8 cellular contexts compared by ENCODE assay signal in genomic region chr1:23485002-23485332, GRCh38. TPM values are rescaled to one million over a fixed set of nuclear protein-coding genes. Genes with fewer than 3 reads are reported as not detected.
DNase-seq lines count a peak whose midpoint lies in the region; ATAC-seq and TF ChIP-seq lines count a peak whose summit lies in the region.

No MANE protein-coding gene starts in this region.

- peak overlapping the region; percentile 81 for H3K27ac Mint-ChIP-seq in activated naive CD4-positive, alpha-beta T cell treated with anti-CD3 and anti-CD28 coated beads, Interleukin-2, amount 10 ng/mL, durations not matched to agents 7 days and 5 days
- no peak overlapping the region for H3K27ac Mint-ChIP-seq in activated naive CD4-positive, alpha-beta T cell treated with anti-CD3 and anti-CD28 coated beads, Interleukin-2, amount 50 U/mL, for 72 hours

- peak overlapping the region; percentile 60 for H3K4me2 ChIP-seq in mesenchymal stem cell (ENCODE audit: low read length, poor library complexity, severe bottlenecking)

- peak overlapping the region; percentile 5 for H4K91ac ChIP-seq in mesenchymal stem cell (ENCODE audit: low read length)

- no peak overlapping the region for H2BK15ac ChIP-seq in mesenchymal stem cell (ENCODE audit: low read depth, poor library complexity, severe bottlenecking)

- no peaks in the 10 kb centered on the region for H3K9me3 ChIP-seq in adipocyte (ENCODE audit: control insufficient read depth, low read length)
- no peaks in the 10 kb centered on the region for H3K9me3 ChIP-seq in mesenchymal stem cell (ENCODE audit: control insufficient read depth, low read length)
- no peaks in the 10 kb centered on the region for H3K9me3 ChIP-seq in tibial nerve

- no peak for TF ChIP-seq POLR2A in tibial nerve (IDR thresholded peaks at IDR 0.05)

- no peak for TF ChIP-seq CTCF in tibial nerve (IDR thresholded peaks at IDR 0.05)

- CTCF ChIA-PET in activated naive CD4-positive, alpha-beta T cell treated with anti-CD3 and anti-CD28 coated beads, Interleukin-2, amount 10 ng/mL, durations not matched to agents 7 days and 5 days (lab: Charles Lee): interaction anchor here (0.9 to 4.9 kb wide), 5 partner anchors 13 to 153 kb away, joined by 3 to 34 read pairs (median 3); no protein-coding TSS in a partner anchor

- peaks cover 18% of the 10 kb centered on the region for H3K4me1 Mint-ChIP-seq in activated naive CD4-positive, alpha-beta T cell treated with anti-CD3 and anti-CD28 coated beads, Interleukin-2, amount 10 ng/mL, durations not matched to agents 7 days and 5 days

- H3K18ac ChIP-seq in mesenchymal stem cell (ENCODE audit: low read depth in 1 of 2, low read length in 2 of 2): peak overlapping the region; percentile 4 to 62

- TF ChIP-seq EP300 in tibial nerve (IDR thresholded peaks at IDR 0.05): no peak

- no peak overlapping the region for H2AFZ ChIP-seq in mesenchymal stem cell (ENCODE audit: low read depth, low read length)

- H3K23ac ChIP-seq in mesenchymal stem cell (ENCODE audit: low read length in 2 of 2): no peak overlapping the region

- H3K79me1 ChIP-seq in mesenchymal stem cell (replicated peaks; ENCODE audit: low read length, poor library complexity, severe bottlenecking): peaks cover 22% of the 10 kb centered on the region

- no peak overlapping the region for H3K14ac ChIP-seq in mesenchymal stem cell (ENCODE audit: low read length in 2 of 2)

- H2BK5ac ChIP-seq in mesenchymal stem cell (ENCODE audit: low read depth, low read length, poor library complexity, severe bottlenecking): no peak overlapping the region

- no peak for ATAC-seq in activated naive CD4-positive, alpha-beta T cell treated with anti-CD3 and anti-CD28 coated beads, Interleukin-2, amount 50 U/mL, for 72 hours

- H3K36me3 ChIP-seq in adipocyte (ENCODE audit: control insufficient read depth, insufficient read depth, low read length, severe bottlenecking): no peaks in the 10 kb centered on the region
- H3K36me3 ChIP-seq in mesenchymal stem cell (ENCODE audit: control insufficient read depth in 1 of 2, insufficient read depth in 2 of 2, low read depth in 1 of 2, low read length in 2 of 2): peaks cover 0 to 17% of the 10 kb centered on the region in 2 experiments
- no peaks in the 10 kb centered on the region for H3K36me3 ChIP-seq in tibial nerve

- H2BK120ac ChIP-seq in mesenchymal stem cell (ENCODE audit: low read depth, low read length): no peak overlapping the region

- peaks cover 87% of the 10 kb centered on the region for H3K27me3 Mint-ChIP-seq in activated naive CD4-positive, alpha-beta T cell treated with anti-CD3 and anti-CD28 coated beads, Interleukin-2, amount 10 ng/mL, durations not matched to agents 7 days and 5 days

- H3K4me3 ChIP-seq in adipocyte (ENCODE audit: low read length) (peak overlapping the region; percentile 77), mesenchymal stem cell (ENCODE audit: insufficient read depth in 1 of 2, low read depth in 1 of 2, low read length in 2 of 2) (peak overlapping the region in 1 of 2 experiments; percentile 75), tibial nerve (peak overlapping the region; percentile 40 to 95 (median 84))

- H4K8ac ChIP-seq in mesenchymal stem cell (ENCODE audit: low read length): peak overlapping the region; percentile 52

- no peak overlapping the region for H2AK5ac ChIP-seq in mesenchymal stem cell (ENCODE audit: low read length, severe bottlenecking)

- H3K9ac ChIP-seq in adipocyte (ENCODE audit: low read length): peak overlapping the region; percentile 75
- peak overlapping the region; percentile 80 for H3K9ac ChIP-seq in mesenchymal stem cell (ENCODE audit: low read length)

- peak overlapping the region; percentile 87 for H3K4me3 Mint-ChIP-seq in activated naive CD4-positive, alpha-beta T cell treated with anti-CD3 and anti-CD28 coated beads, Interleukin-2, amount 10 ng/mL, durations not matched to agents 7 days and 5 days

- DNase-seq in activated naive CD4-positive, alpha-beta T cell treated with anti-CD3 and anti-CD28 coated beads, Interleukin-2, amount 10 ng/mL, durations not matched to agents 7 days and 5 days: no peak
- no peak for DNase-seq in activated naive CD4-positive, alpha-beta T cell treated with anti-CD3 and anti-CD28 coated beads, Interleukin-2, amount 50 U/mL, for 72 hours (ENCODE audit: low spot score in 2 of 2)
- no peak for DNase-seq in adipocyte (ENCODE audit: low read depth)
- no peak for DNase-seq in mesenchymal stem cell
- DNase-seq in tibial nerve (ENCODE audit: low spot score in 2 of 2): no peak
- DNase-seq in NCI-H510A (lab: John Stamatoyannopoulos, UW): no peak
- no peak for DNase-seq in SHP77 treated with DMSO at 0.1 percent for 48 hours (lab: John Stamatoyannopoulos, UW)
- no peak for DNase-seq in NCI-H748 (lab: John Stamatoyannopoulos, UW; ENCODE audit: unreplicated experiment)

- H3K27me3 ChIP-seq in adipocyte (replicated peaks; ENCODE audit: control insufficient read depth, insufficient read depth, low read length): no peaks in the 10 kb centered on the region
- peaks cover 0 to 7% of the 10 kb centered on the region in 2 experiments for H3K27me3 ChIP-seq in mesenchymal stem cell (ENCODE audit: control insufficient read depth in 1 of 2, insufficient read depth in 1 of 2, low read length in 2 of 2)
- no peaks in the 10 kb centered on the region for H3K27me3 ChIP-seq in tibial nerve

- no peaks in the 10 kb centered on the region for H3K36me3 Mint-ChIP-seq in activated naive CD4-positive, alpha-beta T cell treated with anti-CD3 and anti-CD28 coated beads, Interleukin-2, amount 10 ng/mL, durations not matched to agents 7 days and 5 days
- H3K36me3 Mint-ChIP-seq in activated naive CD4-positive, alpha-beta T cell treated with anti-CD3 and anti-CD28 coated beads, Interleukin-2, amount 50 U/mL, for 72 hours: no peaks in the 10 kb centered on the region

- no peaks in the 10 kb centered on the region for H3K9me3 Mint-ChIP-seq in activated naive CD4-positive, alpha-beta T cell treated with anti-CD3 and anti-CD28 coated beads, Interleukin-2, amount 10 ng/mL, durations not matched to agents 7 days and 5 days
- no peaks in the 10 kb centered on the region for H3K9me3 Mint-ChIP-seq in activated naive CD4-positive, alpha-beta T cell treated with anti-CD3 and anti-CD28 coated beads, Interleukin-2, amount 50 U/mL, for 72 hours

- WGBS in mesenchymal stem cell: 70% methylated on average over 4 of the region's 7 CpGs
- WGBS in tibial nerve, 2 donors: 32 to 46% methylated on average over 7 of the region's 7 CpGs

- peak overlapping the region in 1 of 2 experiments; percentile 92 for H2BK12ac ChIP-seq in mesenchymal stem cell (ENCODE audit: low read length in 2 of 2)

- H3K4ac ChIP-seq in mesenchymal stem cell (ENCODE audit: low read depth in 1 of 2, low read length in 2 of 2): peak overlapping the region in 1 of 2 experiments; percentile 88

- no peak overlapping the region for H3K27ac ChIP-seq in mesenchymal stem cell (ENCODE audit: low read length, poor library complexity, severe bottlenecking)
- peak overlapping the region; percentile 87 to 95 (median 90) for H3K27ac ChIP-seq in tibial nerve

- H3K4me1 ChIP-seq in adipocyte (ENCODE audit: control insufficient read depth, insufficient read depth, low read length) (peaks cover 32% of the 10 kb centered on the region), mesenchymal stem cell (ENCODE audit: control insufficient read depth, insufficient read depth, low read depth, low read length) (peaks cover 12% of the 10 kb centered on the region), tibial nerve (peaks cover 0 to 33% (median 2%) of the 10 kb centered on the region in 4 donors)

RNA-seq across cellular contexts. Expression of gene ASAP3, which starts 1.0 kb away (rescaled TPM):
- total RNA-seq in activated naive CD4-positive, alpha-beta T cell treated with anti-CD3 and anti-CD28 coated beads, Interleukin-2, amount 50 U/mL, for 72 hours: under 1 TPM; 0.95 to 0.98 TPM
- polyA plus RNA-seq in mesenchymal stem cell (2013, experiment 1 of 2): 18.6 TPM
- 18.9 TPM for polyA plus RNA-seq in mesenchymal stem cell (2013, experiment 2 of 2)
- total RNA-seq in tibial nerve: 100 to 1,000 TPM in 2 of 4 donors, 10 to 100 TPM in 2; 79.8 to 140 (median 117) TPM

RNA-seq across cellular contexts. Expression of gene E2F2, which starts 46.1 kb away (rescaled TPM):
- 10 to 100 TPM; 19.3 to 23.2 TPM for total RNA-seq in activated naive CD4-positive, alpha-beta T cell treated with anti-CD3 and anti-CD28 coated beads, Interleukin-2, amount 50 U/mL, for 72 hours
- polyA plus RNA-seq in mesenchymal stem cell (2013, experiment 1 of 2): 0.59 TPM
- polyA plus RNA-seq in mesenchymal stem cell (2013, experiment 2 of 2): 0.44 TPM
- total RNA-seq in tibial nerve: under 1 TPM in 3 of 4 donors, not detected in 1; 0.20 to 0.30 (median 0.21) TPM

Comparison
In these comparisons a context has a peak if more than half of its experiments do, and no peak if none do; other contexts are left out.
1. RNA of gene ASAP3, which starts 1.0 kb away (total RNA-seq): 79.8 to 140 TPM in tibial nerve; 0.95 to 0.98 TPM in activated naive CD4-positive, alpha-beta T cell treated with anti-CD3 and anti-CD28 coated beads, Interleukin-2, amount 50 U/mL, for 72 hours; every median in the first group is over 10 times any median in the second.
2. RNA of gene E2F2, which starts 46.1 kb away (total RNA-seq): 19.3 to 23.2 TPM in activated naive CD4-positive, alpha-beta T cell treated with anti-CD3 and anti-CD28 coated beads, Interleukin-2, amount 50 U/mL, for 72 hours; 0.20 to 0.30 TPM in tibial nerve; every median in the first group is over 10 times any median in the second.